Comparison of ENCODE assay signal across 1 cellular context in the genomic region with DNA sequence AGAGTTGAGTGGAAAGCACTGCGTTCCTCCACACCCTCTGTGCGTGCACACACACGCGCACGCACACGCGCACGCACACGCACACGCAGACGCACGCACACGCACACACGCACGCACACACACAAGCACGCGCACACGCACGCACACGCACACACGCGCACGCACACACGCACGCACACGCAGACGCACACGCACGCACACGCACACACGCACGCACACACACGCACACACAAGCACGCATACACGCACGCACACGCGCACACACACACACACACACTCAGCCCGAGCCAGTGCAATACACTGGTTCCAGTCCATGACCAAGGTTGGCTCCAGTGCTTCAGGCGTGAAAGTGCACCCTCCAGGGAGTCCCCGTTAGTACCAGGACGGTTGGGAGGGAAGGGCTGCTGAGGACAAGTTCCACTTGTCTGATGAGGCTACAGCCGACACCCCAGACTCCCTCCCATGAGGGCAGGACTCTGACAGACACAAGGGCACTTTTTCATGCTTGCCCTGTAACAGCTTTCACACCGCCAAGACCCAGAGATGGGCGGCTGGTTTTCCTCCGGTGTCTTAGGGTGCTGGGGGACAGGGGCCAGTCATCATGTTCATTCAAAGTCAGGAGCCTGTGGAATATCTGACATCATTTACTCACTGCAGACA.
TF ChIP-seq lines count a peak whose summit lies in the region.

No MANE protein-coding gene starts in this region.

TF ChIP-seq in HepG2, 621 proteins besides CTCF, POLR2A, EP300 and RAD21:
- TF ChIP-seq HNRNPLL (IDR thresholded peaks at IDR 0.05; ENCODE audit: low read depth, low read length, poor library complexity, severe bottlenecking) (peak; percentile 76), ZEB1 (IDR thresholded peaks at IDR 0.05; ENCODE audit: insufficient replicate concordance, low read depth) (no peak)
